In genomic region chr12:123365141-123365917, GRCh38 we compare ENCODE assay signal across 8 cellular contexts. TPM values are rescaled to one million over a fixed set of nuclear protein-coding genes. Genes with fewer than 3 reads are reported as not detected.
A peak's percentile ranks its signal among the peaks of the same experiment; 100 is the strongest.
DNase-seq lines count a peak whose midpoint lies in the region; ATAC-seq lines count a peak whose summit lies in the region.

No MANE protein-coding gene starts in this region.

- no peak overlapping the region for H2BK15ac ChIP-seq in mesenchymal stem cell (ENCODE audit: low read depth, poor library complexity, severe bottlenecking)

- H3K4me1 ChIP-seq in mesenchymal stem cell (ENCODE audit: control insufficient read depth, insufficient read depth, low read depth, low read length): peaks cover 12% of the 10 kb centered on the region

- H3K9ac ChIP-seq in mesenchymal stem cell (ENCODE audit: low read length): peak overlapping the region; percentile 99

- H3K14ac ChIP-seq in mesenchymal stem cell (ENCODE audit: low read length in 2 of 2): peak overlapping the region in 1 of 2 experiments; percentile 79

- peak overlapping the region; percentile 52 to 77 for H2BK12ac ChIP-seq in mesenchymal stem cell (ENCODE audit: low read length in 2 of 2)

- peaks cover 38% of the 10 kb centered on the region for H3K36me3 Mint-ChIP-seq in effector memory CD8-positive, alpha-beta T cell (ENCODE audit: insufficient read depth)

- H3K4ac ChIP-seq in mesenchymal stem cell (ENCODE audit: low read depth in 1 of 2, low read length in 2 of 2): peak overlapping the region in 1 of 2 experiments; percentile 93

- WGBS in mesenchymal stem cell: under 1% methylated on average over 47 of the region's 50 CpGs

- H3K4me1 Mint-ChIP-seq in effector memory CD8-positive, alpha-beta T cell (ENCODE audit: low read depth in 2 of 2): peaks cover 15 to 17% of the 10 kb centered on the region in 2 donors

- ATAC-seq in GM19468 (IDR thresholded peaks at IDR 0.05; ENCODE audit: extremely low read depth, unreplicated experiment): peak; percentile 47
- ATAC-seq in effector memory CD8-positive, alpha-beta T cell (replicated peaks): peak; percentile 80

- H3K79me1 ChIP-seq in mesenchymal stem cell (replicated peaks; ENCODE audit: low read length, poor library complexity, severe bottlenecking): no peaks in the 10 kb centered on the region

- peak overlapping the region; percentile 85 to 92 for H3K4me3 Mint-ChIP-seq in effector memory CD8-positive, alpha-beta T cell

- peak overlapping the region; percentile 97 for H3K4me2 ChIP-seq in mesenchymal stem cell (ENCODE audit: low read length, poor library complexity, severe bottlenecking)

- H2BK5ac ChIP-seq in mesenchymal stem cell (ENCODE audit: low read depth, low read length, poor library complexity, severe bottlenecking): peak overlapping the region; percentile 98

- H3K4me3 ChIP-seq in mesenchymal stem cell (ENCODE audit: insufficient read depth in 1 of 2, low read depth in 1 of 2, low read length in 2 of 2): peak overlapping the region; percentile 77 to 89

- H2AFZ ChIP-seq in mesenchymal stem cell (ENCODE audit: low read depth, low read length): peak overlapping the region; percentile 63

- H2AK5ac ChIP-seq in mesenchymal stem cell (ENCODE audit: low read length, severe bottlenecking): no peak overlapping the region

- no peaks in the 10 kb centered on the region for H3K9me3 ChIP-seq in mesenchymal stem cell (ENCODE audit: control insufficient read depth, low read length)

- no peaks in the 10 kb centered on the region for H3K9me3 Mint-ChIP-seq in effector memory CD8-positive, alpha-beta T cell

- H4K91ac ChIP-seq in mesenchymal stem cell (ENCODE audit: low read length): peak overlapping the region; percentile 89

- H3K27me3 Mint-ChIP-seq in effector memory CD8-positive, alpha-beta T cell: no peaks in the 10 kb centered on the region

- peak overlapping the region; percentile 97 for H4K8ac ChIP-seq in mesenchymal stem cell (ENCODE audit: low read length)

- peak; percentile 99 for DNase-seq in COR-L47 (lab: John Stamatoyannopoulos, UW)
- peak; percentile 95 for DNase-seq in HS-5 (ENCODE audit: low read depth)
- peak; percentile 86 for DNase-seq in NK-92 (lab: John Stamatoyannopoulos, UW; ENCODE audit: unreplicated experiment)
- peak; percentile 94 to 97 for DNase-seq in activated CD8-positive, alpha-beta memory T cell treated with anti-CD3 and anti-CD28 coated beads for 4 hours (ENCODE audit: low read depth in 2 of 2)
- DNase-seq in effector memory CD8-positive, alpha-beta T cell: peak; percentile 93 to 96 (median 96)
- DNase-seq in mesenchymal stem cell: peak; percentile 99
- DNase-seq in stimulated activated CD8-positive, alpha-beta memory T cell treated with anti-CD3 and anti-CD28 coated beads, Interleukin-12 subunit alpha, Interleukin-12 subunit beta, amount 100 ng/mL, for 4 hours (ENCODE audit: low read depth): peak; percentile 96

- no peaks in the 10 kb centered on the region for H3K27me3 ChIP-seq in mesenchymal stem cell (ENCODE audit: control insufficient read depth in 1 of 2, insufficient read depth in 1 of 2, low read length in 2 of 2)

- H2BK120ac ChIP-seq in mesenchymal stem cell (ENCODE audit: low read depth, low read length): peak overlapping the region; percentile 97

- H3K27ac ChIP-seq in mesenchymal stem cell (ENCODE audit: low read length, poor library complexity, severe bottlenecking): peak overlapping the region; percentile 99

- H3K36me3 ChIP-seq in mesenchymal stem cell (ENCODE audit: control insufficient read depth in 1 of 2, insufficient read depth in 2 of 2, low read depth in 1 of 2, low read length in 2 of 2): peaks cover 0 to 3% of the 10 kb centered on the region in 2 experiments

- peak overlapping the region in 1 of 2 experiments; percentile 94 for H3K23ac ChIP-seq in mesenchymal stem cell (ENCODE audit: low read length in 2 of 2)

- peak overlapping the region; percentile 23 to 98 for H3K18ac ChIP-seq in mesenchymal stem cell (ENCODE audit: low read depth in 1 of 2, low read length in 2 of 2)

- peak overlapping the region; percentile 92 to 95 for H3K27ac Mint-ChIP-seq in effector memory CD8-positive, alpha-beta T cell

RNA-seq across cellular contexts. Expression of gene SBNO1, which starts 0.7 kb away (rescaled TPM):
- 21.8 TPM for polyA plus RNA-seq in mesenchymal stem cell (2013, experiment 1 of 2)
- polyA plus RNA-seq in mesenchymal stem cell (2013, experiment 2 of 2): 21.4 TPM

RNA-seq across cellular contexts. Expression of gene KMT5A, which starts 18.6 kb away (rescaled TPM):
- 47.0 TPM for polyA plus RNA-seq in mesenchymal stem cell (2013, experiment 1 of 2)
- polyA plus RNA-seq in mesenchymal stem cell (2013, experiment 2 of 2): 48.9 TPM

Comparison
In these comparisons a context has a peak if more than half of its experiments do, and no peak if none do; other contexts are left out.
1. Peak in every context shown above with its lines: DNase-seq, ATAC-seq, H3K4me3 ChIP-seq and H3K27ac ChIP-seq.